ENCODE assay signal across 9 cellular contexts in the genomic region with DNA sequence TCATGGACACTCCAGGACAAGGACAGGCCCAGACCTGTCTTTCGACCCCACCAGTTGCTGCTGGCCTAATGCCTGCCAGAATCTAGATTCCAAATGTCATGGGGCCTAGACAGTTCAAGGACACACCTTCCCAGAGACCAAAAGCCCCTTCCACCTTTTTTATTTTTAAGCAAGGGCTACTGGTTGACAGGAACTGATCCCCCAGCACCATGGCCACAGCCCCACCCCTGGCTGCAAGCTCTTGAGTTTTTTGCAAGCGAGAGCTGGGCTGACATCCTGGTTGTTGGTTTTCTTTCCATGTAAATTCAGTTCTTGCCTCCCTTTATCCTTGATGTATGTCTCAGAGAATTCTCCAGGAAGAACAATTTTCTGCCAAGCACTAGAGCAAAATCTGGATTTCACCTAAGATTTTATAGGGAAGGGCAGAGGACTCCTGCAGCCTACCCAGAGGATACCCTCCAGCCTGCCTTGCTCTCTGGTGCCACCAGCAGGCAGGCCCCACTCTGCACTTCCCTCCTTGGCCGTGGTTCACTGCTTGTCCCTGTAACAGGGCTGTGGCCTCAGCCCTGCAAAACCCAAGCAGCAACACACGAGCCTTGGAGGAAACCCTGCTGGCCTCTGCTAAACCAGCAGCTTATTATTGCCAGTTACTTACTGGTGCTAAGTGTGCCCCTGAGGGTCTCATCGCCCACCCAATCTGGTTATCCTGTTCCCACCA.
A peak's percentile ranks its signal among the peaks of the same experiment; 100 is the strongest.
DNase-seq lines count a peak whose midpoint lies in the region; ATAC-seq, FAIRE-seq and TF ChIP-seq lines count a peak whose summit lies in the region.
"Had no signal": no experiment of that assay in that cellular context is flagged by ENCODE, and none has a peak within 500 bp of the region (broad histone marks: within the 10 kb centered on the region; RNA-seq: fewer than 3 reads in every experiment).

No MANE protein-coding gene starts in this region.

- no peak overlapping the region for H3K27ac Mint-ChIP-seq in GM23338
- no peak overlapping the region for H3K27ac Mint-ChIP-seq in activated CD8-positive, alpha-beta T cell treated with anti-CD3 and anti-CD28 coated beads for 36 hours

- no peaks in the 10 kb centered on the region for H3F3A ChIP-seq in GM23338 (replicated peaks; ENCODE audit: low read depth)

- POLR2A ChIA-PET in AG04450 (lab: Yijun Ruan, JAX), result no interaction called here
- POLR2A ChIA-PET in activated CD8-positive, alpha-beta T cell treated with anti-CD3 and anti-CD28 coated beads for 36 hours (lab: Charles Lee), result no interaction called here

- peaks cover 16% of the 10 kb centered on the region for H3K27me3 Mint-ChIP-seq in GM23338 (ENCODE audit: insufficient read depth, low read depth, poor library complexity)
- no peaks in the 10 kb centered on the region for H3K27me3 Mint-ChIP-seq in activated CD8-positive, alpha-beta T cell treated with anti-CD3 and anti-CD28 coated beads for 36 hours

- no peaks in the 10 kb centered on the region for H3K4me1 ChIP-seq in GM23338 (ENCODE audit: insufficient read depth)
- H3K4me1 ChIP-seq in left ventricle myocardium inferior, result no peaks in the 10 kb centered on the region
- peaks cover 0 to 7% (median 4%) of the 10 kb centered on the region in 4 donors for H3K4me1 ChIP-seq in stomach
- H3K4me1 ChIP-seq: HAP-1 had no signal

- H3K9me2 ChIP-seq in GM23338 (ENCODE audit: insufficient read depth), result 0 out of 2 replicates have a peak, but pooled peaks cover 3% of the 10 kb centered on the region

- no peaks in the 10 kb centered on the region for H4K20me1 ChIP-seq in GM23338 (replicated peaks; ENCODE audit: insufficient read depth)

- H3K27me3 ChIP-seq in AG04450 (ENCODE audit: control insufficient read depth, insufficient read depth, low read length) (no peaks in the 10 kb centered on the region), GM23338 (ENCODE audit: insufficient read depth) (no peaks in the 10 kb centered on the region), left ventricle myocardium inferior (ENCODE audit: low read depth) (peaks cover 43% of the 10 kb centered on the region), stomach (peaks cover 0 to 16% (median 0%) of the 10 kb centered on the region in 3 donors)

- no peak for TF ChIP-seq EP300 in stomach (IDR thresholded peaks at IDR 0.05)

- H3K9me3 ChIP-seq in AG04450 (ENCODE audit: control insufficient read depth, insufficient read depth, low read length) (peaks cover 25% of the 10 kb centered on the region), left ventricle myocardium inferior (replicated peaks) (no peaks in the 10 kb centered on the region), stomach (no peaks in the 10 kb centered on the region)
- H3K9me3 ChIP-seq: HAP-1 had no signal

- intact Hi-C loops in activated CD8-positive, alpha-beta T cell treated with anti-CD3 and anti-CD28 coated beads for 36 hours (cut with micrococcal nuclease), result no loop called here
- intact Hi-C loops in left ventricle myocardium inferior (cut with micrococcal nuclease) (no loop called here), stomach (cut with DNase I; ENCODE audit: low total_unique reads) (no loop called here)

- WGBS in stomach, 5 donors, result 56 to 72% (median 61%) methylated on average over 5 of the region's 5 CpGs

- H3K4me3 ChIP-seq in AG04450 (ENCODE audit: low read depth, low read length) (no peak overlapping the region), GM23338 (no peak overlapping the region), left ventricle myocardium inferior (no peak overlapping the region), stomach (no peak overlapping the region)
- H3K4me3 ChIP-seq: HAP-1 had no signal

- no peaks in the 10 kb centered on the region for H3K4me1 Mint-ChIP-seq in GM23338
- H3K4me1 Mint-ChIP-seq in activated CD8-positive, alpha-beta T cell treated with anti-CD3 and anti-CD28 coated beads for 36 hours (ENCODE audit: low read depth), result peaks cover 8% of the 10 kb centered on the region

- TF ChIP-seq CTCF in AG04450 (IDR thresholded peaks at IDR 0.05; ENCODE audit: low read depth, low read length) (peak; percentile 65), GM23338 (conservative IDR thresholded peaks at IDR 0.05; ENCODE audit: low read depth in 2 of 2) (peak; percentile 57 to 82), left ventricle myocardium inferior (IDR thresholded peaks at IDR 0.05; ENCODE audit: borderline replicate concordance) (peak; percentile 78), stomach (IDR thresholded peaks at IDR 0.05) (peak in 5 of 7 experiments; percentile 45 to 78 (median 52))
- peak; percentile 46 for TF ChIP-seq CTCF in activated CD8-positive, alpha-beta T cell treated with anti-CD3 and anti-CD28 coated beads for 36 hours (IDR thresholded peaks at IDR 0.05)

- H2AFZ ChIP-seq in GM23338, result no peak overlapping the region

- CTCF ChIA-PET in AG04450 (lab: Charles Lee), result interaction anchor here (1.2 to 1.3 kb wide), 2 partner anchors 99 to 161 kb away, joined by 3 to 4 read pairs; no protein-coding TSS in a partner anchor
- CTCF ChIA-PET in activated CD8-positive, alpha-beta T cell treated with anti-CD3 and anti-CD28 coated beads for 36 hours (lab: Charles Lee), result interaction anchor here (0.7 to 2.6 kb wide), 3 partner anchors 10 to 160 kb away, joined by 3 to 9 read pairs (median 3); no protein-coding TSS in a partner anchor

- FAIRE-seq in GM19239 (lab: Jason Lieb, UNC), result no peak
- FAIRE-seq in urothelium cell line (lab: Jason Lieb, UNC), result no peak

- H3K27ac ChIP-seq in AG04450 (ENCODE audit: low read depth, low read length), result no peak overlapping the region
- no peak overlapping the region for H3K27ac ChIP-seq in GM23338 (ENCODE audit: low read depth)
- no peak overlapping the region for H3K27ac ChIP-seq in left ventricle myocardium inferior (replicated peaks)
- H3K27ac ChIP-seq in stomach, result no peak overlapping the region

- H3K9me3 Mint-ChIP-seq in GM23338, result peaks cover 12% of the 10 kb centered on the region
- no peaks in the 10 kb centered on the region for H3K9me3 Mint-ChIP-seq in activated CD8-positive, alpha-beta T cell treated with anti-CD3 and anti-CD28 coated beads for 36 hours

- H3K4me3 Mint-ChIP-seq in GM23338, result no peak overlapping the region
- no peak overlapping the region for H3K4me3 Mint-ChIP-seq in activated CD8-positive, alpha-beta T cell treated with anti-CD3 and anti-CD28 coated beads for 36 hours

- H3K36me3 Mint-ChIP-seq in GM23338 (ENCODE audit: low read depth), result no peaks in the 10 kb centered on the region
- no peaks in the 10 kb centered on the region for H3K36me3 Mint-ChIP-seq in activated CD8-positive, alpha-beta T cell treated with anti-CD3 and anti-CD28 coated beads for 36 hours (ENCODE audit: low read depth)

- H3K4me2 ChIP-seq in GM23338, result no peak overlapping the region

- no peaks in the 10 kb centered on the region for H3K79me2 ChIP-seq in GM23338 (replicated peaks; ENCODE audit: insufficient read depth)

- TF ChIP-seq POLR2A in stomach (IDR thresholded peaks at IDR 0.05), result no peak

- ATAC-seq in GM23338, result peak; percentile 98
- peak; percentile 61 for ATAC-seq in activated CD8-positive, alpha-beta T cell treated with anti-CD3 and anti-CD28 coated beads for 36 hours

- DNase-seq in AG04450 (ENCODE audit: low read depth, low spot score), result no peak
- DNase-seq in GM23338 (ENCODE audit: low spot score), result peak; percentile 68
- DNase-seq in activated CD8-positive, alpha-beta T cell treated with anti-CD3 and anti-CD28 coated beads for 36 hours, result peak; percentile 33
- peak; percentile 60 for DNase-seq in left ventricle myocardium inferior
- peak; percentile 43 for DNase-seq in stomach
- no peak for DNase-seq in GM19239 (ENCODE audit: insufficient read length, low spot score)
- DNase-seq in urothelium cell line (ENCODE audit: low spot score), result no peak
- no peak for DNase-seq in SW 1271 (lab: John Stamatoyannopoulos, UW)

- H3K36me3 ChIP-seq in GM23338 (ENCODE audit: insufficient read depth) (no peaks in the 10 kb centered on the region), left ventricle myocardium inferior (no peaks in the 10 kb centered on the region), stomach (no peaks in the 10 kb centered on the region)
- H3K36me3 ChIP-seq: HAP-1 had no signal

TF ChIP-seq in GM23338, 12 proteins besides CTCF, POLR2A, EP300 and RAD21:
- no peak for TF ChIP-seq JUNB (IDR thresholded peaks at IDR 0.05; ENCODE audit: unreplicated experiment)
- TF ChIP-seq EZH2phosphoT487 (IDR thresholded peaks at IDR 0.05; ENCODE audit: unreplicated experiment), result no peak
- TF ChIP-seq POLR2AphosphoS5 (IDR thresholded peaks at IDR 0.05; ENCODE audit: low read depth), result no peak
- no peak for TF ChIP-seq ZNF114 (CRISPR knock-in tag; IDR thresholded peaks at IDR 0.05)
- TF ChIP-seq CREB1 (CRISPR knock-in tag; IDR thresholded peaks at IDR 0.05; ENCODE audit: low read depth), result no peak
- TF ChIP-seq, protein P1, sequence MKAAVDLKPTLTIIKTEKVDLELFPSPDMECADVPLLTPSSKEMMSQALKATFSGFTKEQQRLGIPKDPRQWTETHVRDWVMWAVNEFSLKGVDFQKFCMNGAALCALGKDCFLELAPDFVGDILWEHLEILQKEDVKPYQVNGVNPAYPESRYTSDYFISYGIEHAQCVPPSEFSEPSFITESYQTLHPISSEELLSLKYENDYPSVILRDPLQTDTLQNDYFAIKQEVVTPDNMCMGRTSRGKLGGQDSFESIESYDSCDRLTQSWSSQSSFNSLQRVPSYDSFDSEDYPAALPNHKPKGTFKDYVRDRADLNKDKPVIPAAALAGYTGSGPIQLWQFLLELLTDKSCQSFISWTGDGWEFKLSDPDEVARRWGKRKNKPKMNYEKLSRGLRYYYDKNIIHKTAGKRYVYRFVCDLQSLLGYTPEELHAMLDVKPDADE (IDR thresholded peaks at IDR 0.05), result no peak
- TF ChIP-seq STAT1 (IDR thresholded peaks at IDR 0.05; ENCODE audit: unreplicated experiment), result no peak
- TF ChIP-seq NANOG (IDR thresholded peaks at IDR 0.05; ENCODE audit: borderline replicate concordance), result no peak

Comparison
In these comparisons a context has a peak if more than half of its experiments do, and no peak if none do; other contexts are left out.
1. DNase-seq: peak in GM23338 (single experiment), activated CD8-positive, alpha-beta T cell treated with anti-CD3 and anti-CD28 coated beads for 36 hours (single experiment), left ventricle myocardium inferior (single experiment) and stomach (single experiment); none in AG04450 (single experiment), GM19239 (single experiment), urothelium cell line (single experiment) and SW 1271 (0 of 2).
2. Peak in every context shown above with its lines, with median percentiles within 50 percentile points of each other: CTCF ChIP-seq.